ENCODE assay signal across 25 cellular contexts in the genomic region with DNA sequence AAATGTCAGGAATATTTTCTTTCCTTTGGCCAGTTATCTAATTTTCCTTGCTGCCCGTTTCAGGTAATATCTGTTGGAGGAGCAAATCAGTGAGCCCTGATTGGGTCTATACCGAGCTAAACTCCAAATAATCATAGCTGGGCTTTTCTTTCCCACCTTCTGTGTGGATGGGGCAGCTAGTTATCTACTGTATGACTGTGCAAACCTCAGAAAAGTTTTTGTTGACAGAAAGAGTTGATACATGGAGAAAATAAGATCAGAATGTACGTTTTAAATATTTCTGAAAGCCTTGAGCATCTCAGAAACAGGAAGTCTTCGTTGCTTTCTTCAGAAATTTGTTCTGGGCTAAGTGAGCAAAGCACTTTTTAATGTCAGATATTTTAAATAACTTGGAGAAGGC. TPM values are rescaled to one million over a fixed set of nuclear protein-coding genes. Genes with fewer than 3 reads are reported as not detected.
DNase-seq lines count a peak whose midpoint lies in the region; ATAC-seq and TF ChIP-seq lines count a peak whose summit lies in the region.
"Had no signal": no experiment of that assay in that cellular context is flagged by ENCODE, and none has a peak within 500 bp of the region (broad histone marks: within the 10 kb centered on the region; RNA-seq: fewer than 3 reads in every experiment).

No MANE protein-coding gene starts in this region.

- in situ Hi-C loops in transverse colon (cut with MboI; ENCODE audit: low pct_ligation_motif_present in 1 of 4, low pct_unique_long_range_greater_than_20kb in 1 of 4, low sequenced_read_pairs in 3 of 4): no loop called here

- peaks cover 19% of the 10 kb centered on the region; the same call in 2 of the 3 replicates for H3K36me3 Mint-ChIP-seq in GM23338 (ENCODE audit: low read depth)

- H3F3A ChIP-seq in GM23338 (replicated peaks; ENCODE audit: low read depth): no peaks in the 10 kb centered on the region

- no peak overlapping the region for H3K4me3 Mint-ChIP-seq in GM23338
- H3K4me3 Mint-ChIP-seq: H9 had no signal

- TF ChIP-seq CTCF in GM23338 (conservative IDR thresholded peaks at IDR 0.05; ENCODE audit: low read depth in 2 of 2): no peak
- no peak for TF ChIP-seq CTCF in transverse colon (IDR thresholded peaks at IDR 0.05)

- no peaks in the 10 kb centered on the region for H3K79me2 ChIP-seq in GM23338 (replicated peaks; ENCODE audit: insufficient read depth)

- no peak for DNase-seq in GM23338 (ENCODE audit: low spot score)
- DNase-seq in amniotic epithelial cell (ENCODE audit: low read depth): peak; percentile 63
- peak; percentile 47 for DNase-seq in iris pigment epithelial cell (ENCODE audit: low read depth)
- DNase-seq in transverse colon: no peak
- no peak for DNase-seq in NCI-H1092 (lab: John Stamatoyannopoulos, UW)
- no peak for DNase-seq in kidney glomerular epithelial cell (lab: John Stamatoyannopoulos, UW)
- no peak for DNase-seq in Right ventricle myocardium inferior (ENCODE audit: missing footprints)
- DNase-seq: ACHN, GM23248, H9, IMR-90, NCI-H1092 treated with DMSO at 0.1 percent for 48 hours, NCI-H1436, NCI-H187, NCI-H2171 treated with DMSO at 0.1 percent for 48 hours, NCI-H345, NCI-H524 treated with DMSO at 0.1 percent for 48 hours, NCI-H774, RPMI8226, SHP77 treated with DMSO at 0.1 percent for 48 hours had no signal

- peaks cover 15% of the 10 kb centered on the region for H3K4me1 Mint-ChIP-seq in GM23338

- H4K20me1 ChIP-seq in GM23338 (replicated peaks; ENCODE audit: insufficient read depth): no peaks in the 10 kb centered on the region

- no peak overlapping the region for H2AFZ ChIP-seq in GM23338
- H2AFZ ChIP-seq: GM23248 had no signal

- no peaks in the 10 kb centered on the region for H3K27me3 ChIP-seq in GM23338 (ENCODE audit: insufficient read depth)
- no peaks in the 10 kb centered on the region for H3K27me3 ChIP-seq in transverse colon

- H3K4me3 ChIP-seq in GM23338: no peak overlapping the region
- H3K4me3 ChIP-seq in transverse colon: no peak overlapping the region
- H3K4me3 ChIP-seq: GM23248 had no signal

- WGBS in transverse colon (ENCODE audit: low coverage in 1 of 2), 2 donors: 41 to 42% methylated on average over 4 of the region's 4 CpGs

- no peak for TF ChIP-seq EP300 in transverse colon (IDR thresholded peaks at IDR 0.05; ENCODE audit: low read depth)

- no peak for ATAC-seq in GM23338
- no peak for ATAC-seq in Right ventricle myocardium inferior

- no peak overlapping the region for H3K4me2 ChIP-seq in GM23338
- H3K4me2 ChIP-seq: KMS-11 had no signal

- H3K9me3 Mint-ChIP-seq in GM23338: peaks cover 8% of the 10 kb centered on the region

- H3K36me3 ChIP-seq in GM23338 (ENCODE audit: insufficient read depth) (no peaks in the 10 kb centered on the region; the same call in 1 of the 2 replicates), transverse colon (no peaks in the 10 kb centered on the region)

- H3K27ac ChIP-seq in GM23338 (ENCODE audit: low read depth): 0 out of 2 replicates have a peak overlapping the region, but pooled peaks have one; percentile 3
- H3K27ac ChIP-seq in transverse colon: peak overlapping the region; percentile 53 to 78 (median 72)
- H3K27ac ChIP-seq: GM23248, KMS-11 had no signal

- TF ChIP-seq POLR2A in transverse colon (IDR thresholded peaks at IDR 0.05): no peak

- H3K27ac Mint-ChIP-seq in GM23338: no peak overlapping the region
- H3K27ac Mint-ChIP-seq: H9 had no signal

- peaks cover 4% of the 10 kb centered on the region; the same call in 1 of the 2 replicates for H3K9me2 ChIP-seq in GM23338 (ENCODE audit: insufficient read depth)

- H3K9me3 ChIP-seq in transverse colon: no peaks in the 10 kb centered on the region

- intact Hi-C loops in transverse colon (cut with DNase I; ENCODE audit: low total_unique reads) (no loop called here), Right ventricle myocardium inferior (cut with DNase I) (no loop called here)

- H3K4me1 ChIP-seq in GM23338 (ENCODE audit: insufficient read depth) (peaks cover 16% of the 10 kb centered on the region), transverse colon (peaks cover 0 to 29% (median 11%) of the 10 kb centered on the region in 4 donors)

- no peaks in the 10 kb centered on the region for H3K27me3 Mint-ChIP-seq in GM23338 (ENCODE audit: insufficient read depth, low read depth, poor library complexity)

TF ChIP-seq in GM23338, 12 proteins besides CTCF, POLR2A, EP300 and RAD21 (continues in another document):
- TF ChIP-seq POLR2AphosphoS5 (IDR thresholded peaks at IDR 0.05; ENCODE audit: low read depth) (no peak), ZNF331 (CRISPR knock-in tag; IDR thresholded peaks at IDR 0.05; ENCODE audit: low read depth) (no peak), ZNF114 (CRISPR knock-in tag; IDR thresholded peaks at IDR 0.05) (no peak), ETS1 (IDR thresholded peaks at IDR 0.05) (no peak), REST (IDR thresholded peaks at IDR 0.05; ENCODE audit: unreplicated experiment) (no peak), CREB1 (CRISPR knock-in tag; IDR thresholded peaks at IDR 0.05; ENCODE audit: low read depth) (no peak), STAT1 (IDR thresholded peaks at IDR 0.05; ENCODE audit: unreplicated experiment) (no peak)

RNA-seq across cellular contexts. Expression of gene CXCL5, which starts 6.2 kb away (rescaled TPM):
- 7.6 and 8.7 TPM in 2 replicates for total RNA-seq in GM23338 (2014; rRNA removed; shearing (Covaris generic))
- polyA plus RNA-seq in GM23338 (2016; fragmentation: Nextera tagmentation; extraction: Ambion mirVana): 6.3 and 7.5 TPM in 2 replicates
- total RNA-seq in transverse colon: under 1 TPM in 1 of 4 donors, not detected in 3; 0.64 TPM
- total RNA-seq in Right ventricle myocardium inferior: 0.08 TPM
- total RNA-seq: Daoy; G401; GM23248; IMR-90; T-helper 1 cell treated with Interleukin-12 subunit alpha and Interleukin-12 subunit beta and Interleukin-4 antibody, amounts not matched to agents 30 ng/mL and 1 ng/mL, for 36 hours had no signal
- polyA plus RNA-seq: GM23248 had no signal

RNA-seq across cellular contexts. Expression of gene PPBP, which starts 16.7 kb away (rescaled TPM):
- 0.35 TPM in 1 of 2 replicates, not detected in the other for total RNA-seq in GM23338 (2014; rRNA removed; shearing (Covaris generic))
- polyA plus RNA-seq in GM23338 (2016; fragmentation: Nextera tagmentation; extraction: Ambion mirVana): 0.50 TPM in 1 of 2 replicates, not detected in the other
- total RNA-seq in transverse colon (not detected), Right ventricle myocardium inferior (0.35 TPM)
- total RNA-seq: Daoy; G401; GM23248; IMR-90; T-helper 1 cell treated with Interleukin-12 subunit alpha and Interleukin-12 subunit beta and Interleukin-4 antibody, amounts not matched to agents 30 ng/mL and 1 ng/mL, for 36 hours had no signal
- polyA plus RNA-seq: BJ, GM23248, IMR-90 had no signal

RNA-seq across cellular contexts. Expression of gene PF4, which starts 22.8 kb away (rescaled TPM):
- not detected in 2 replicates for total RNA-seq in GM23338 (2014; rRNA removed; shearing (Covaris generic))
- polyA plus RNA-seq in GM23338 (2016; fragmentation: Nextera tagmentation; extraction: Ambion mirVana): 6.7 and 7.7 TPM in 2 replicates
- not detected for total RNA-seq in transverse colon
- total RNA-seq in Right ventricle myocardium inferior: 1.0 TPM
- total RNA-seq: Daoy; G401; GM23248; IMR-90; T-helper 1 cell treated with Interleukin-12 subunit alpha and Interleukin-12 subunit beta and Interleukin-4 antibody, amounts not matched to agents 30 ng/mL and 1 ng/mL, for 36 hours had no signal
- polyA plus RNA-seq: BJ, GM23248, IMR-90 had no signal

RNA-seq across cellular contexts. Expression of gene CXCL3, which starts 33.8 kb away (rescaled TPM):
- total RNA-seq in GM23338 (2014; rRNA removed; shearing (Covaris generic)): 3.6 and 8.3 TPM in 2 replicates
- 15.9 and 19.5 TPM in 2 replicates for polyA plus RNA-seq in GM23338 (2016; fragmentation: Nextera tagmentation; extraction: Ambion mirVana)
- total RNA-seq in transverse colon: 1 to 10 TPM; 1.8 to 5.2 (median 5.1) TPM
- total RNA-seq in Right ventricle myocardium inferior: 0.16 TPM
- total RNA-seq: G401, GM23248 had no signal

Comparison
In these comparisons a context has a peak if more than half of its experiments do, and no peak if none do; other contexts are left out.
1. DNase-seq: peak in amniotic epithelial cell (single experiment) and iris pigment epithelial cell (single experiment); none in GM23338 (single experiment), transverse colon (single experiment), NCI-H1092 (single experiment), kidney glomerular epithelial cell (single experiment) and Right ventricle myocardium inferior (single experiment).